In the genomic region with DNA sequence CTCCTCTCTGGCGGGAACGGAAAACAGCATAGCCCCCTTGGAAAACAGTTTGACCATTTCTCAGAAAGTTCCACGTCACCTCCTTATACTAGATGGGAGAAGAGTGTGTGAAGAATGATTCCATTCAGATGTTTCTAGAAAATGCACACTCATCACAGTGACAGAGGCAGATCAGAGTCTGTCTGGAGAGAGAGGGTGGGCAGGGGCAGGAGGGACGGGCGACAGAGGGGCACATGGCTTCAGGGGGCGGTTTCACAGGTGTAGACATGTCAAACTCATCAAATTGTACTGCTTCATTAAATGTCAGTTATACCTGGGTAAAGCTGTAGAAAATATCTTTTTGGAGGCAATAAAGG, we compare ENCODE assay signal across 14 cellular contexts.
A peak's percentile ranks its signal among the peaks of the same experiment; 100 is the strongest.
DNase-seq lines count a peak whose midpoint lies in the region; ATAC-seq and TF ChIP-seq lines count a peak whose summit lies in the region.
"Had no signal": no experiment of that assay in that cellular context is flagged by ENCODE, and none has a peak within 500 bp of the region (broad histone marks: within the 10 kb centered on the region; RNA-seq: fewer than 3 reads in every experiment).

No MANE protein-coding gene starts in this region.

- H3K4me3 Mint-ChIP-seq in CD4-positive, alpha-beta memory T cell: peak overlapping the region; percentile 59 to 96 (median 92)
- peak overlapping the region; percentile 97 for H3K4me3 Mint-ChIP-seq in T-helper 17 cell
- H3K4me3 Mint-ChIP-seq in immature natural killer cell: peak overlapping the region; percentile 65 to 85 (median 81)
- H3K4me3 Mint-ChIP-seq in mesothelial cell of epicardium: no peak overlapping the region

- peak overlapping the region; percentile 54 to 92 (median 86) for H3K4me2 ChIP-seq in BLaER1 treated with 17β-estradiol and CSF1 and Interleukin-3, amounts not matched to agents 10 nM and 100 nM

- DNase-seq in CD4-positive, alpha-beta memory T cell: peak in 1 of 5 donors; percentile 25
- DNase-seq in T-helper 17 cell (no peak), immature natural killer cell (no peak), cortex of kidney (lab: John Stamatoyannopoulos, UW) (no peak), NCI-H69 (lab: John Stamatoyannopoulos, UW) (no peak), mesothelial cell of epicardium (ENCODE audit: low spot score in 2 of 2, unreplicated experiment in 2 of 2) (no peak)
- DNase-seq: COR-L47, hippocampal formation, left lung, MV-4-11, NCI-H2171 treated with DMSO at 0.1 percent for 48 hours had no signal

- H3K9me3 ChIP-seq in BLaER1 treated with 17β-estradiol and CSF1 and Interleukin-3, amounts not matched to agents 10 nM and 100 nM (replicated peaks in 1 of 11): no peaks in the 10 kb centered on the region
- no peaks in the 10 kb centered on the region for H3K9me3 ChIP-seq in CD4-positive, alpha-beta memory T cell (ENCODE audit: control insufficient read depth in 1 of 2, low read length in 2 of 2)
- no peaks in the 10 kb centered on the region for H3K9me3 ChIP-seq in T-helper 17 cell (ENCODE audit: control insufficient read depth, low read length, poor library complexity, severe bottlenecking)
- H3K9me3 ChIP-seq: left lung had no signal

- H3K9me3 Mint-ChIP-seq in CD4-positive, alpha-beta memory T cell: no peaks in the 10 kb centered on the region
- no peaks in the 10 kb centered on the region for H3K9me3 Mint-ChIP-seq in immature natural killer cell
- no peaks in the 10 kb centered on the region for H3K9me3 Mint-ChIP-seq in mesothelial cell of epicardium

- peak overlapping the region; percentile 70 to 100 (median 94) for H3K27ac Mint-ChIP-seq in CD4-positive, alpha-beta memory T cell
- peak overlapping the region; percentile 98 for H3K27ac Mint-ChIP-seq in T-helper 17 cell
- peak overlapping the region; percentile 79 to 90 (median 83) for H3K27ac Mint-ChIP-seq in immature natural killer cell
- no peak overlapping the region for H3K27ac Mint-ChIP-seq in mesothelial cell of epicardium

- POLR2A ChIA-PET in CD4-positive, alpha-beta memory T cell (lab: Charles Lee; ENCODE audit: partially characterized antibody): interaction anchor here (1.0 to 5.5 kb wide), 11 partner anchors 9 to 198 kb away, joined by 3 to 58 read pairs (median 4); a partner anchor contains a TSS

- no peak for TF ChIP-seq CTCF in mesothelial cell of epicardium (IDR thresholded peaks at IDR 0.05; ENCODE audit: unreplicated experiment)

- no peak overlapping the region; a peak in 1 of 20 replicates for H3K4me3 ChIP-seq in BLaER1 treated with 17β-estradiol and CSF1 and Interleukin-3, amounts not matched to agents 10 nM and 100 nM
- peak overlapping the region; percentile 23 to 52 for H3K4me3 ChIP-seq in CD4-positive, alpha-beta memory T cell (ENCODE audit: low read length in 2 of 2)
- H3K4me3 ChIP-seq: left lung, SK-N-MC had no signal

- H3K36me3 Mint-ChIP-seq in CD4-positive, alpha-beta memory T cell: no peaks in the 10 kb centered on the region
- H3K36me3 Mint-ChIP-seq in T-helper 17 cell (ENCODE audit: low read depth) (no peaks in the 10 kb centered on the region), immature natural killer cell (no peaks in the 10 kb centered on the region), mesothelial cell of epicardium (no peaks in the 10 kb centered on the region)

- intact Hi-C loops in CD4-positive, alpha-beta memory T cell (cut with micrococcal nuclease): no loop called here

- no peak for ATAC-seq in T-helper 17 cell
- ATAC-seq: sciatic nerve had no signal

- H3K27me3 Mint-ChIP-seq in CD4-positive, alpha-beta memory T cell: no peaks in the 10 kb centered on the region
- H3K27me3 Mint-ChIP-seq in T-helper 17 cell (no peaks in the 10 kb centered on the region), immature natural killer cell (ENCODE audit: low read depth in 3 of 3) (peaks cover 10 to 14% (median 11%) of the 10 kb centered on the region in 3 donors), mesothelial cell of epicardium (ENCODE audit: low read depth) (peaks cover 54% of the 10 kb centered on the region)

- peak overlapping the region in 7 of 11 experiments; percentile 39 to 67 (median 55); a peak in 13 of 22 replicates for H3K27ac ChIP-seq in BLaER1 treated with 17β-estradiol and CSF1 and Interleukin-3, amounts not matched to agents 10 nM and 100 nM
- H3K27ac ChIP-seq in CD4-positive, alpha-beta memory T cell (ENCODE audit: low read depth, low read length): peak overlapping the region; percentile 53
- H3K27ac ChIP-seq: left lung, SK-N-MC had no signal

- peaks cover 0 to 27% (median 0%) of the 10 kb centered on the region in 11 experiments; a peak in 4 of 22 replicates for H3K27me3 ChIP-seq in BLaER1 treated with 17β-estradiol and CSF1 and Interleukin-3, amounts not matched to agents 10 nM and 100 nM
- no peaks in the 10 kb centered on the region for H3K27me3 ChIP-seq in CD4-positive, alpha-beta memory T cell (ENCODE audit: insufficient read depth, low read length)

- peaks cover 29 to 67% (median 48%) of the 10 kb centered on the region in 4 donors for H3K4me1 Mint-ChIP-seq in CD4-positive, alpha-beta memory T cell
- peaks cover 44% of the 10 kb centered on the region for H3K4me1 Mint-ChIP-seq in T-helper 17 cell
- peaks cover 77 to 91% of the 10 kb centered on the region in 2 donors for H3K4me1 Mint-ChIP-seq in immature natural killer cell
- H3K4me1 Mint-ChIP-seq in mesothelial cell of epicardium: peaks cover 38% of the 10 kb centered on the region

- H4K20me1 ChIP-seq in BLaER1 treated with 17β-estradiol and CSF1 and Interleukin-3, amounts not matched to agents 10 nM and 100 nM: no peaks in the 10 kb centered on the region

- peak overlapping the region in 5 of 11 experiments; percentile 28 to 59 (median 46); a peak in 10 of 22 replicates for H3K9ac ChIP-seq in BLaER1 treated with 17β-estradiol and CSF1 and Interleukin-3, amounts not matched to agents 10 nM and 100 nM

- peaks cover 55 to 90% (median 87%) of the 10 kb centered on the region in 10 experiments for H3K4me1 ChIP-seq in BLaER1 treated with 17β-estradiol and CSF1 and Interleukin-3, amounts not matched to agents 10 nM and 100 nM
- H3K4me1 ChIP-seq in CD4-positive, alpha-beta memory T cell (ENCODE audit: insufficient read depth, low read length): peaks cover 53% of the 10 kb centered on the region

- no peaks in the 10 kb centered on the region for H3K36me3 ChIP-seq in BLaER1 treated with 17β-estradiol and CSF1 and Interleukin-3, amounts not matched to agents 10 nM and 100 nM
- no peaks in the 10 kb centered on the region for H3K36me3 ChIP-seq in CD4-positive, alpha-beta memory T cell (ENCODE audit: insufficient read depth, low read length)
- H3K36me3 ChIP-seq: left lung had no signal

- CTCF ChIA-PET in CD4-positive, alpha-beta memory T cell (lab: Charles Lee; ENCODE audit: partially characterized antibody): interaction anchor here (0.7 to 7.7 kb wide), 6 partner anchors 15 to 199 kb away, joined by 3 to 57 read pairs (median 6); a partner anchor contains a TSS

Comparison
In these comparisons a context has a peak if more than half of its experiments do, and no peak if none do; other contexts are left out.
1. H3K4me3 ChIP-seq: peak in CD4-positive, alpha-beta memory T cell (2 of 2); none in BLaER1 treated with 17β-estradiol and CSF1 and Interleukin-3, amounts not matched to agents 10 nM and 100 nM (0 of 10).